ENCODE assay signal across 20 cellular contexts in genomic region chr4:160825644-160826338, GRCh38.
"Had no signal": no experiment of that assay in that cellular context is flagged by ENCODE, and none has a peak within 500 bp of the region (broad histone marks: within the 10 kb centered on the region; RNA-seq: fewer than 3 reads in every experiment).

No MANE protein-coding gene starts in this region.

- H3K9me3 ChIP-seq: gastrocnemius medialis, heart left ventricle, prostate gland, thyroid gland, uterus had no signal

- H3K27ac ChIP-seq: cardiac muscle cell, gastrocnemius medialis, heart left ventricle, prostate gland, skin epidermis, uterus, VCaP had no signal

- H3K4me3 ChIP-seq: cardiac muscle cell, gastrocnemius medialis, heart left ventricle, lung, prostate gland, skin epidermis, thyroid gland, uterus had no signal

- ATAC-seq: activated CD8-positive, alpha-beta T cell treated with anti-CD3 and anti-CD28 coated beads for 36 hours; activated T-cell treated with anti-CD3 and anti-CD28 coated beads, Interleukin-2, amount 50 U/mL, for 4 hours; gastrocnemius medialis; heart left ventricle; right cardiac atrium; stimulated activated naive B cell treated with anti-CD40 and anti-IgM and Interleukin-4, amounts not matched to agents 10 μg/mL and 1 μg/mL and 100 μg/mL, for 72 hours had no signal

- H3K36me3 ChIP-seq: cardiac muscle cell, gastrocnemius medialis, heart left ventricle, prostate gland, thyroid gland, uterus had no signal

- H3K4me1 ChIP-seq: gastrocnemius medialis, heart left ventricle, prostate gland, uterus had no signal

- H3K27ac Mint-ChIP-seq: activated CD8-positive, alpha-beta T cell treated with anti-CD3 and anti-CD28 coated beads for 36 hours; activated naive CD4-positive, alpha-beta T cell treated with anti-CD3 and anti-CD28 coated beads, Interleukin-2, amount 50 U/mL, for 24 hours; mesothelial cell of epicardium; stimulated activated naive B cell treated with anti-CD40 and anti-IgM and Interleukin-4, amounts not matched to agents 10 μg/mL and 1 μg/mL and 100 μg/mL, for 72 hours had no signal

- DNase-seq: activated CD8-positive, alpha-beta T cell treated with anti-CD3 and anti-CD28 coated beads for 36 hours; activated effector memory CD4-positive, alpha-beta T cell treated with anti-CD3 and anti-CD28 coated beads, Interleukin-2, amount 50 U/mL, for 16 hours; activated T-cell treated with anti-CD3 and anti-CD28 coated beads, Interleukin-2, amount 50 U/mL, for 4 hours; erythroblast; gastrocnemius medialis; heart left ventricle; immature natural killer cell; right cardiac atrium; stimulated activated CD4-positive, alpha-beta T cell treated with anti-CD3 and anti-CD28 coated beads, Interleukin-15, amount 100 ng/mL, for 24 hours; stimulated activated CD4-positive, alpha-beta T cell treated with anti-CD3 and anti-CD28 coated beads, Interleukin-4, amount 100 ng/mL, for 1 hour; stimulated activated naive B cell treated with anti-CD40 and anti-IgM and Interleukin-4, amounts not matched to agents 10 μg/mL and 1 μg/mL and 100 μg/mL, for 72 hours; uterus had no signal

- H3K36me3 Mint-ChIP-seq: activated naive CD4-positive, alpha-beta T cell treated with anti-CD3 and anti-CD28 coated beads, Interleukin-2, amount 50 U/mL, for 24 hours; immature natural killer cell; mesothelial cell of epicardium; stimulated activated naive B cell treated with anti-CD40 and anti-IgM and Interleukin-4, amounts not matched to agents 10 μg/mL and 1 μg/mL and 100 μg/mL, for 72 hours had no signal
